Comparison of ENCODE assay signal across 1 cellular context in the genomic region with DNA sequence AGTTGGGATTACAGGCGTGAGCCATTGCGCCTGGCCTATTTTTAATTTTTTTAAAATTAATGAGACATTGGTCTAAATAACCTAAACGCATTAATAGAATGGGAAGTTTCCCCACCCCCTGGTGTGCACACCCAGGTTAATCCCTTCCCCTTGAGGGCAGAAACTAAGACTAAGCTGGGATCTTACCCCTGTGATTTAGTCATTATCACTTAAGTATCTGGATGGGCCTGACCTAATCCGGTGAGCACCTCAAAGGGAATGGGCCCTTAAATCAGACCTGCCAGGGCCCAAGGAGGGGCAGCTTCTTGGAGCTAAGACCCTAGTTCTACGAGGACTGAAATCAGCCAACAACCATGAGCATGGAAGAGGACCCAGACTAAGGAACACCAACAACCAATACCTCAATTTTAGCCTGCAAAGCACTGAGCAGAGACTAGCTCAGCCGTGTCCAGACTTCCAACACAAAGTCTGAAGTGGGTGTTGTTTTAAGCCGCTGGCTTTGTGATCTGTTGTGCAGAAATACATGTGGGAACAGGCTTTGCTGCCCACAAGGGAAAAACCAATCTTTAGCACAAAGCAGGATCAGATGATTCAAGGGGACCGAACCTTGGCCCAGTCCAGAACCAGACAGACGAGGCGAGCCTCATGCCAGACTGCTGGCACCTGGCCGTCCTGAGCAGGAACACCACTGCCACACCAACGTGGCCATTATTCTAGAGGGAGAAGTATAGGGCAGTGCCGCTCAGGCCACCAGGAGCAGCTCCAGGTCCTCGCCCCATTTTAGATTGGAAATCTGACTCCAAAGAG.
TF ChIP-seq lines count a peak whose summit lies in the region.

No MANE protein-coding gene starts in this region.

TF ChIP-seq in HCT116, 20 proteins besides CTCF, POLR2A, EP300 and RAD21:
- TF ChIP-seq SRF (IDR thresholded peaks at IDR 0.05; ENCODE audit: low read depth) (no peak), CEBPB (IDR thresholded peaks at IDR 0.05; ENCODE audit: low read depth) (no peak), ELF1 (IDR thresholded peaks at IDR 0.05; ENCODE audit: borderline replicate concordance, low read depth) (no peak), EGR1 (IDR thresholded peaks at IDR 0.05; ENCODE audit: low read depth) (no peak), POLR2AphosphoS5 (IDR thresholded peaks at IDR 0.05; ENCODE audit: low read depth, low read length) (no peak), ZFX (IDR thresholded peaks at IDR 0.05) (no peak), EZH2 (IDR thresholded peaks at IDR 0.05) (no peak), SIN3A (IDR thresholded peaks at IDR 0.05; ENCODE audit: low read depth) (no peak), SP1 (IDR thresholded peaks at IDR 0.05; ENCODE audit: low read depth) (no peak), FOSL1 (IDR thresholded peaks at IDR 0.05; ENCODE audit: low read depth) (no peak), YY1 (IDR thresholded peaks at IDR 0.05; ENCODE audit: extremely low read depth, insufficient replicate concordance, low read depth, low read length) (no peak)
- TF ChIP-seq, protein P1, sequence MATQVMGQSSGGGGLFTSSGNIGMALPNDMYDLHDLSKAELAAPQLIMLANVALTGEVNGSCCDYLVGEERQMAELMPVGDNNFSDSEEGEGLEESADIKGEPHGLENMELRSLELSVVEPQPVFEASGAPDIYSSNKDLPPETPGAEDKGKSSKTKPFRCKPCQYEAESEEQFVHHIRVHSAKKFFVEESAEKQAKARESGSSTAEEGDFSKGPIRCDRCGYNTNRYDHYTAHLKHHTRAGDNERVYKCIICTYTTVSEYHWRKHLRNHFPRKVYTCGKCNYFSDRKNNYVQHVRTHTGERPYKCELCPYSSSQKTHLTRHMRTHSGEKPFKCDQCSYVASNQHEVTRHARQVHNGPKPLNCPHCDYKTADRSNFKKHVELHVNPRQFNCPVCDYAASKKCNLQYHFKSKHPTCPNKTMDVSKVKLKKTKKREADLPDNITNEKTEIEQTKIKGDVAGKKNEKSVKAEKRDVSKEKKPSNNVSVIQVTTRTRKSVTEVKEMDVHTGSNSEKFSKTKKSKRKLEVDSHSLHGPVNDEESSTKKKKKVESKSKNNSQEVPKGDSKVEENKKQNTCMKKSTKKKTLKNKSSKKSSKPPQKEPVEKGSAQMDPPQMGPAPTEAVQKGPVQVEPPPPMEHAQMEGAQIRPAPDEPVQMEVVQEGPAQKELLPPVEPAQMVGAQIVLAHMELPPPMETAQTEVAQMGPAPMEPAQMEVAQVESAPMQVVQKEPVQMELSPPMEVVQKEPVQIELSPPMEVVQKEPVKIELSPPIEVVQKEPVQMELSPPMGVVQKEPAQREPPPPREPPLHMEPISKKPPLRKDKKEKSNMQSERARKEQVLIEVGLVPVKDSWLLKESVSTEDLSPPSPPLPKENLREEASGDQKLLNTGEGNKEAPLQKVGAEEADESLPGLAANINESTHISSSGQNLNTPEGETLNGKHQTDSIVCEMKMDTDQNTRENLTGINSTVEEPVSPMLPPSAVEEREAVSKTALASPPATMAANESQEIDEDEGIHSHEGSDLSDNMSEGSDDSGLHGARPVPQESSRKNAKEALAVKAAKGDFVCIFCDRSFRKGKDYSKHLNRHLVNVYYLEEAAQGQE (IDR thresholded peaks at IDR 0.05; ENCODE audit: low read depth): no peak
- TF ChIP-seq, protein P2, sequence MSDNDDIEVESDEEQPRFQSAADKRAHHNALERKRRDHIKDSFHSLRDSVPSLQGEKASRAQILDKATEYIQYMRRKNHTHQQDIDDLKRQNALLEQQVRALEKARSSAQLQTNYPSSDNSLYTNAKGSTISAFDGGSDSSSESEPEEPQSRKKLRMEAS (IDR thresholded peaks at IDR 0.05): no peak
TF ChIP-seq in HCT116: peak in this region for 0.
